8 cellular contexts compared by ENCODE assay signal in the genomic region with DNA sequence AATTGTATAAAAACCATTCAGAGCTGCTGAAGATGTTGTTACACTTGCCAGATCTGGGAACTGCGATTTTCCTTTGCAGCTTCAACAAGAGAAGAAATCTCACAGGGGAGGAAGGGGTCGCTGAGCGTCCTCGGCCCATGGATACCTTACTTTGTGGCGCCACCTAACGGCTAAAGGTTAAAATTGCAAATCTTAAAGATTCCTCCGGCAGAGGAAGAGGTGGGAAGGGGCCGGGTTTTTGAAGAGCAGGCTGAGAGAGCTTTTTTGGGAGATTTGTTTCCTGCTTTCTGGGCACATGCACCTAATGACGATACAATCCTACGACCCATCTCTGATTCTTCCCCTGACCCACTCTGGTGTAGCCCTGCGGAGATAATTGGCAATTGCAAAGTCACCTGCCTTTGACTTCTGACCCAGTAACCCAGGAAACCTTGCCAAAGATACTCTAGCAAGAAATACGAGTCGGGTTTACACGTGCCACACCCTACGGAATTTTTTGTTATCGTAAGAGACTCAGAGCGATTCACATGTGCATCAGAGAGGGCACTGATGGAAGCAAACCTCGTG. TPM values are rescaled to one million over a fixed set of nuclear protein-coding genes. Genes with fewer than 3 reads are reported as not detected.
DNase-seq lines count a peak whose midpoint lies in the region; ATAC-seq and TF ChIP-seq lines count a peak whose summit lies in the region.

No MANE protein-coding gene starts in this region.

- peak; percentile 58 for TF ChIP-seq CTCF in AG10803 (conservative IDR thresholded peaks at IDR 0.05; ENCODE audit: low read length)
- TF ChIP-seq CTCF in GM12864 (IDR thresholded peaks at IDR 0.05; ENCODE audit: low read depth, low read length, missing control alignments), result peak; percentile 62

- intact Hi-C loops in activated T-helper 1 cell treated with anti-CD3 and anti-CD28 coated beads, Interleukin-12 subunit alpha, Interleukin-12 subunit beta, Interleukin-2, Interleukin-4 antibody, amounts not matched to agents 30 ng/mL and 10 ng/mL and 1 ng/mL, durations not matched to agents 14 hours and 24 hours and 36 hours (cut with micrococcal nuclease), result no loop called here
- intact Hi-C loops in left ventricle myocardium superior (cut with micrococcal nuclease), result no loop called here

- no peak overlapping the region for H3K27ac Mint-ChIP-seq in activated T-helper 1 cell treated with anti-CD3 and anti-CD28 coated beads, Interleukin-12 subunit alpha, Interleukin-12 subunit beta, Interleukin-2, Interleukin-4 antibody, amounts not matched to agents 30 ng/mL and 10 ng/mL and 1 ng/mL, durations not matched to agents 14 hours and 24 hours and 36 hours

- no peaks in the 10 kb centered on the region for H3K36me3 Mint-ChIP-seq in activated T-helper 1 cell treated with anti-CD3 and anti-CD28 coated beads, Interleukin-12 subunit alpha, Interleukin-12 subunit beta, Interleukin-2, Interleukin-4 antibody, amounts not matched to agents 30 ng/mL and 10 ng/mL and 1 ng/mL, durations not matched to agents 14 hours and 24 hours and 36 hours (ENCODE audit: low read depth)

- ATAC-seq in left ventricle myocardium superior (peak; percentile 61), HG02798 (IDR thresholded peaks at IDR 0.05; ENCODE audit: poor library complexity, unreplicated experiment) (no peak)
- no peak for ATAC-seq in activated CD4-positive, CD25-positive, alpha-beta regulatory T cell treated with anti-CD3 and anti-CD28 coated beads, Interleukin-2, amount 50 U/mL, for 24 hours

- H3K9me3 Mint-ChIP-seq in activated T-helper 1 cell treated with anti-CD3 and anti-CD28 coated beads, Interleukin-12 subunit alpha, Interleukin-12 subunit beta, Interleukin-2, Interleukin-4 antibody, amounts not matched to agents 30 ng/mL and 10 ng/mL and 1 ng/mL, durations not matched to agents 14 hours and 24 hours and 36 hours, result no peaks in the 10 kb centered on the region

- peak; percentile 6 for DNase-seq in AG10803 (ENCODE audit: low read depth)
- DNase-seq in GM12864 (ENCODE audit: low read depth), result no peak
- DNase-seq in NCI-H345 treated with DMSO at 0.1 percent for 48 hours (lab: John Stamatoyannopoulos, UW; ENCODE audit: unreplicated experiment), result peak; percentile 65
- DNase-seq in activated T-helper 1 cell treated with anti-CD3 and anti-CD28 coated beads, Interleukin-12 subunit alpha, Interleukin-12 subunit beta, Interleukin-2, Interleukin-4 antibody, amounts not matched to agents 30 ng/mL and 10 ng/mL and 1 ng/mL, durations not matched to agents 14 hours and 24 hours and 36 hours (ENCODE audit: low spot score), result no peak
- no peak for DNase-seq in left ventricle myocardium superior
- peak; percentile 1 to 7 for DNase-seq in stimulated activated CD4-positive, alpha-beta T cell treated with anti-CD3 and anti-CD28 coated beads, Interleukin-15, amount 100 ng/mL, for 48 hours (ENCODE audit: low read depth in 2 of 2)

- peaks cover 11% of the 10 kb centered on the region for H3K27me3 Mint-ChIP-seq in activated T-helper 1 cell treated with anti-CD3 and anti-CD28 coated beads, Interleukin-12 subunit alpha, Interleukin-12 subunit beta, Interleukin-2, Interleukin-4 antibody, amounts not matched to agents 30 ng/mL and 10 ng/mL and 1 ng/mL, durations not matched to agents 14 hours and 24 hours and 36 hours (ENCODE audit: insufficient read depth)

- no peaks in the 10 kb centered on the region for H3K4me1 Mint-ChIP-seq in activated T-helper 1 cell treated with anti-CD3 and anti-CD28 coated beads, Interleukin-12 subunit alpha, Interleukin-12 subunit beta, Interleukin-2, Interleukin-4 antibody, amounts not matched to agents 30 ng/mL and 10 ng/mL and 1 ng/mL, durations not matched to agents 14 hours and 24 hours and 36 hours (ENCODE audit: low read depth)

- H3K4me3 ChIP-seq in AG10803 (ENCODE audit: low read length), result no peak overlapping the region
- no peak overlapping the region for H3K4me3 ChIP-seq in GM12864 (ENCODE audit: low read depth, low read length)

- H3K4me3 Mint-ChIP-seq in activated T-helper 1 cell treated with anti-CD3 and anti-CD28 coated beads, Interleukin-12 subunit alpha, Interleukin-12 subunit beta, Interleukin-2, Interleukin-4 antibody, amounts not matched to agents 30 ng/mL and 10 ng/mL and 1 ng/mL, durations not matched to agents 14 hours and 24 hours and 36 hours, result peak overlapping the region; percentile 49

RNA-seq across cellular contexts. Expression of a gene that starts 55.4 kb away (rescaled TPM):
- total RNA-seq in activated T-helper 1 cell treated with anti-CD3 and anti-CD28 coated beads, Interleukin-12 subunit alpha, Interleukin-12 subunit beta, Interleukin-2, Interleukin-4 antibody, amounts not matched to agents 30 ng/mL and 10 ng/mL and 1 ng/mL, durations not matched to agents 14 hours and 24 hours and 36 hours, result not detected in 2 replicates
- total RNA-seq in left ventricle myocardium superior, result 0.55 TPM

Comparison
In these comparisons a context has a peak if more than half of its experiments do, and no peak if none do; other contexts are left out.
1. DNase-seq: peak in AG10803 (single experiment), NCI-H345 treated with DMSO at 0.1 percent for 48 hours (single experiment) and stimulated activated CD4-positive, alpha-beta T cell treated with anti-CD3 and anti-CD28 coated beads, Interleukin-15, amount 100 ng/mL, for 48 hours (2 of 2); none in GM12864 (single experiment), activated T-helper 1 cell treated with anti-CD3 and anti-CD28 coated beads, Interleukin-12 subunit alpha, Interleukin-12 subunit beta, Interleukin-2, Interleukin-4 antibody, amounts not matched to agents 30 ng/mL and 10 ng/mL and 1 ng/mL, durations not matched to agents 14 hours and 24 hours and 36 hours (single experiment) and left ventricle myocardium superior (single experiment).